In the genomic region with DNA sequence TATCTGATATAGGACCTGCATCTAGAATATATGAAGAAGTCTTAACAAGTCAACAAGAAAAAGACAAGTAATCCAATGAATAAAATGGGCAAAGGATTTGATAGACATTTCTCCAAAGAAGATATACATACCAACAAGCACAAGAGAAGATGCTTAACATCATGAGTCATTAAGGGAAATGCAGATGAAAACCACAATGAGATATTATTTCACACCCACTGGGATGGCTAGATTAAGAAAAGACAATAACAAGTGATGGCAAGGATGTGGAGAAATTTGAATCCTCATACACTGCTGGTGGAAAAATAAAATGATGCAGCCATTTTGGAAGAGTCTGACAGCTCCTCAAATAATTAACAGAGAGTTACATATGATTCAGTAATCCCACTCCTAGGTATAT, we compare ENCODE assay signal across 29 cellular contexts.
DNase-seq lines count a peak whose midpoint lies in the region; ATAC-seq and TF ChIP-seq lines count a peak whose summit lies in the region.
"Had no signal": no experiment of that assay in that cellular context is flagged by ENCODE, and none has a peak within 500 bp of the region (broad histone marks: within the 10 kb centered on the region; RNA-seq: fewer than 3 reads in every experiment).

No MANE protein-coding gene starts in this region.

- no peaks in the 10 kb centered on the region for H3K9me3 Mint-ChIP-seq in activated T-cell treated with anti-CD3 and anti-CD28 coated beads, Interleukin-2, amount 50 U/mL, for 4 hours
- no peaks in the 10 kb centered on the region for H3K9me3 Mint-ChIP-seq in mesothelial cell of epicardium
- H3K9me3 Mint-ChIP-seq: immature natural killer cell, memory B cell, neural crest cell had no signal

- no peaks in the 10 kb centered on the region for H4K20me1 ChIP-seq in PC-9 (ENCODE audit: insufficient read depth)

- no peaks in the 10 kb centered on the region for H3K27me3 Mint-ChIP-seq in activated T-cell treated with anti-CD3 and anti-CD28 coated beads, Interleukin-2, amount 50 U/mL, for 4 hours (ENCODE audit: low read depth)
- H3K27me3 Mint-ChIP-seq in mesothelial cell of epicardium (ENCODE audit: low read depth), result peaks cover 9% of the 10 kb centered on the region
- H3K27me3 Mint-ChIP-seq: CD4-positive, alpha-beta memory T cell had no signal

- no peak overlapping the region for H2AFZ ChIP-seq in PC-9
- H2AFZ ChIP-seq: GM23248 had no signal

- H3K36me3 Mint-ChIP-seq in activated T-cell treated with anti-CD3 and anti-CD28 coated beads, Interleukin-2, amount 50 U/mL, for 4 hours (ENCODE audit: insufficient read depth), result no peaks in the 10 kb centered on the region
- H3K36me3 Mint-ChIP-seq in mesothelial cell of epicardium, result no peaks in the 10 kb centered on the region
- H3K36me3 Mint-ChIP-seq: CD4-positive, alpha-beta memory T cell; memory B cell had no signal

- no peaks in the 10 kb centered on the region for H3K9me3 ChIP-seq in PC-9 (ENCODE audit: insufficient read depth, low read depth)
- H3K9me3 ChIP-seq: ovary, SJCRH30, stomach, uterus had no signal

- no TSS peak for BruUV-seq in PC-9 (replicated peaks; lab: Mats Ljungman, UMichigan)

- H3F3A ChIP-seq in PC-9 (ENCODE audit: insufficient read depth, low read depth), result no peaks in the 10 kb centered on the region

- TF ChIP-seq CTCF in epithelial cell of esophagus (IDR thresholded peaks at IDR 0.05; ENCODE audit: insufficient read depth, low read depth, low read length, missing control alignments), result no peak
- TF ChIP-seq CTCF in PC-9 (conservative IDR thresholded peaks at IDR 0.05), result no peak
- no peak for TF ChIP-seq CTCF in mesothelial cell of epicardium (IDR thresholded peaks at IDR 0.05; ENCODE audit: unreplicated experiment)

- CTCF ChIA-PET in PC-9 (lab: Charles Lee), result no interaction called here

- H3K4me3 Mint-ChIP-seq in activated T-cell treated with anti-CD3 and anti-CD28 coated beads, Interleukin-2, amount 50 U/mL, for 4 hours, result no peak overlapping the region
- no peak overlapping the region for H3K4me3 Mint-ChIP-seq in mesothelial cell of epicardium
- H3K4me3 Mint-ChIP-seq: memory B cell, neural crest cell had no signal

- H3K4me2 ChIP-seq in PC-9, result no peak overlapping the region

- no peak overlapping the region for H3K4me3 ChIP-seq in epithelial cell of esophagus (ENCODE audit: low read length)
- H3K4me3 ChIP-seq in PC-9, result no peak overlapping the region
- H3K4me3 ChIP-seq: GM23248, ovary, SJCRH30, stomach, uterus had no signal

- no peaks in the 10 kb centered on the region for H3K36me3 ChIP-seq in PC-9 (ENCODE audit: low read depth)
- H3K36me3 ChIP-seq: brain microvascular endothelial cell, ovary, SJCRH30, stomach, uterus, WERI-Rb-1 had no signal

- peak; percentile 55 to 66 for ATAC-seq in activated T-cell treated with anti-CD3 and anti-CD28 coated beads, Interleukin-2, amount 50 U/mL, for 4 hours
- peak; percentile 68 for ATAC-seq in stimulated activated naive CD8-positive, alpha-beta T cell treated with anti-CD3 and anti-CD28 coated beads, Interleukin-15, Interleukin-2, amounts not matched to agents 100 U/mL and 50 U/mL, for 24 hours
- ATAC-seq: left lobe of liver had no signal

- peaks cover 23% of the 10 kb centered on the region for H3K4me1 Mint-ChIP-seq in activated T-cell treated with anti-CD3 and anti-CD28 coated beads, Interleukin-2, amount 50 U/mL, for 4 hours (ENCODE audit: low read depth)
- H3K4me1 Mint-ChIP-seq in mesothelial cell of epicardium, result no peaks in the 10 kb centered on the region
- H3K4me1 Mint-ChIP-seq: memory B cell, neural crest cell had no signal

- no peaks in the 10 kb centered on the region for H3K79me2 ChIP-seq in PC-9 (ENCODE audit: low read depth)

- intact Hi-C loops in PC-9 (cut with micrococcal nuclease; ENCODE audit: unreplicated experiment), result no loop called here
- intact Hi-C loops in posterior vena cava (cut with DNase I), result loop anchor here (5.0 to 10.0 kb wide), 2 partner anchors 1363 to 1870 kb away; no protein-coding TSS in a partner anchor

- H3K27ac Mint-ChIP-seq in mesothelial cell of epicardium, result no peak overlapping the region
- H3K27ac Mint-ChIP-seq: memory B cell had no signal

- no peak for DNase-seq in activated T-cell treated with anti-CD3 and anti-CD28 coated beads, Interleukin-2, amount 50 U/mL, for 4 hours
- DNase-seq in activated T-cell treated with anti-CD3 and anti-CD28 coated beads for 4 hours, result no peak
- peak; percentile 61 for DNase-seq in NCI-H226
- DNase-seq in epithelial cell of esophagus (ENCODE audit: low read depth), result peak; percentile 32
- DNase-seq in stimulated activated naive CD8-positive, alpha-beta T cell treated with anti-CD3 and anti-CD28 coated beads, Interleukin-15, Interleukin-2, amounts not matched to agents 100 U/mL and 50 U/mL, for 24 hours, result no peak
- no peak for DNase-seq in PC-9
- no peak for DNase-seq in posterior vena cava (ENCODE audit: low spot score)
- DNase-seq in mesothelial cell of epicardium (ENCODE audit: low spot score in 2 of 2, unreplicated experiment in 2 of 2), result no peak
- DNase-seq: activated CD4-positive, alpha-beta T cell treated with anti-CD3 and anti-CD28 coated beads, Interleukin-2, amount 50 U/mL, for 1 hour; activated CD8-positive, alpha-beta memory T cell treated with anti-CD3 and anti-CD28 coated beads, Interleukin-2, amount 50 U/mL, for 48 hours; activated effector memory CD4-positive, alpha-beta T cell treated with Interleukin-2 at 50 U/mL for 16 hours; brain microvascular endothelial cell; CD4-positive, alpha-beta memory T cell; GM23248; NCI-H146; NCI-H446; ovary; RPMI8226; SJCRH30; small intestine; stomach; SW 1271; T1000; uterus; WERI-Rb-1 had no signal

- no peaks in the 10 kb centered on the region for H3K4me1 ChIP-seq in PC-9 (replicated peaks; ENCODE audit: insufficient read depth)
- H3K4me1 ChIP-seq: SJCRH30, stomach, uterus had no signal

- no peak overlapping the region for H3K27ac ChIP-seq in PC-9
- H3K27ac ChIP-seq: brain microvascular endothelial cell, GM23248, ovary, SJCRH30, stomach, uterus, WERI-Rb-1 had no signal

- no peaks in the 10 kb centered on the region; the same call in 1 of the 2 replicates for H3K9me2 ChIP-seq in PC-9 (ENCODE audit: insufficient read depth)

- no peaks in the 10 kb centered on the region for H3K27me3 ChIP-seq in PC-9 (ENCODE audit: insufficient read depth, low read depth)
- H3K27me3 ChIP-seq: brain microvascular endothelial cell, ovary, SJCRH30, stomach, uterus had no signal

- POLR2A ChIA-PET in PC-9 (lab: Charles Lee; ENCODE audit: unreplicated experiment), result interaction anchor here (0.6 kb wide), 1 partner anchor 159 kb away, joined by 9 read pairs; no protein-coding TSS in a partner anchor

Comparison
In these comparisons a context has a peak if more than half of its experiments do, and no peak if none do; other contexts are left out.
1. DNase-seq: peak in NCI-H226 (single experiment) and epithelial cell of esophagus (single experiment); none in activated T-cell treated with anti-CD3 and anti-CD28 coated beads, Interleukin-2, amount 50 U/mL, for 4 hours (single experiment), activated T-cell treated with anti-CD3 and anti-CD28 coated beads for 4 hours (single experiment), stimulated activated naive CD8-positive, alpha-beta T cell treated with anti-CD3 and anti-CD28 coated beads, Interleukin-15, Interleukin-2, amounts not matched to agents 100 U/mL and 50 U/mL, for 24 hours (single experiment), PC-9 (0 of 2), posterior vena cava (single experiment) and mesothelial cell of epicardium (0 of 2).